Comparison of ENCODE assay signal across 1 cellular context in the genomic region with DNA sequence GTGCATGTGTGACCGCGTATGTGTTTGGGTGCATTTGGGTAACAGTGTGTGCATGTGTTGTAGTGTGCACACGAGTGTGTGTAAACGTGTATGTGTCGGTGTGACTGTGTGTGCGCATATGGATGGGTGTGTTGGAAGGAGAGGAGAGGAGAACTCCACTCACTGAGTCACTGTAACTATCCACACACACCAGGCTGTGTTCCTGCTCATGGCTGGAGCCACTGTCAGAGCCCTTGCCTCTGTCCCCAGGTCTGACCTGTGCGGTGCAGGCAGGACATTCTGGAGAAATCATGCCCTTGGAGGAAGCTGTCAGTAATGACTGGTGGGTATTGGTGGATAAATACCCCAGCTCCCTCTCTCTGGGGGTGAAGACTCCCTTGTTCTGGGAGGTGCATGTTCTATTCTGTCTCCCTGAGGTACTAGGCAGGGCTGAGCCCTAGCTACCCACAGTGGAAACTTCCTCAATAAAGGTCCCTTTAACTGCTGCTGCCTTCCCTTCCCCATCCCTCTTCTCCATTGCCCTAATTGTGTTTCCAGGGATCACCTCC.
TF ChIP-seq lines count a peak whose summit lies in the region.

No MANE protein-coding gene starts in this region.

TF ChIP-seq in GM23338, 12 proteins besides CTCF, POLR2A, EP300 and RAD21 (continued from another document):
- TF ChIP-seq, protein P1, sequence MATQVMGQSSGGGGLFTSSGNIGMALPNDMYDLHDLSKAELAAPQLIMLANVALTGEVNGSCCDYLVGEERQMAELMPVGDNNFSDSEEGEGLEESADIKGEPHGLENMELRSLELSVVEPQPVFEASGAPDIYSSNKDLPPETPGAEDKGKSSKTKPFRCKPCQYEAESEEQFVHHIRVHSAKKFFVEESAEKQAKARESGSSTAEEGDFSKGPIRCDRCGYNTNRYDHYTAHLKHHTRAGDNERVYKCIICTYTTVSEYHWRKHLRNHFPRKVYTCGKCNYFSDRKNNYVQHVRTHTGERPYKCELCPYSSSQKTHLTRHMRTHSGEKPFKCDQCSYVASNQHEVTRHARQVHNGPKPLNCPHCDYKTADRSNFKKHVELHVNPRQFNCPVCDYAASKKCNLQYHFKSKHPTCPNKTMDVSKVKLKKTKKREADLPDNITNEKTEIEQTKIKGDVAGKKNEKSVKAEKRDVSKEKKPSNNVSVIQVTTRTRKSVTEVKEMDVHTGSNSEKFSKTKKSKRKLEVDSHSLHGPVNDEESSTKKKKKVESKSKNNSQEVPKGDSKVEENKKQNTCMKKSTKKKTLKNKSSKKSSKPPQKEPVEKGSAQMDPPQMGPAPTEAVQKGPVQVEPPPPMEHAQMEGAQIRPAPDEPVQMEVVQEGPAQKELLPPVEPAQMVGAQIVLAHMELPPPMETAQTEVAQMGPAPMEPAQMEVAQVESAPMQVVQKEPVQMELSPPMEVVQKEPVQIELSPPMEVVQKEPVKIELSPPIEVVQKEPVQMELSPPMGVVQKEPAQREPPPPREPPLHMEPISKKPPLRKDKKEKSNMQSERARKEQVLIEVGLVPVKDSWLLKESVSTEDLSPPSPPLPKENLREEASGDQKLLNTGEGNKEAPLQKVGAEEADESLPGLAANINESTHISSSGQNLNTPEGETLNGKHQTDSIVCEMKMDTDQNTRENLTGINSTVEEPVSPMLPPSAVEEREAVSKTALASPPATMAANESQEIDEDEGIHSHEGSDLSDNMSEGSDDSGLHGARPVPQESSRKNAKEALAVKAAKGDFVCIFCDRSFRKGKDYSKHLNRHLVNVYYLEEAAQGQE (IDR thresholded peaks at IDR 0.05; ENCODE audit: unreplicated experiment): no peak
- TF ChIP-seq, protein P2, sequence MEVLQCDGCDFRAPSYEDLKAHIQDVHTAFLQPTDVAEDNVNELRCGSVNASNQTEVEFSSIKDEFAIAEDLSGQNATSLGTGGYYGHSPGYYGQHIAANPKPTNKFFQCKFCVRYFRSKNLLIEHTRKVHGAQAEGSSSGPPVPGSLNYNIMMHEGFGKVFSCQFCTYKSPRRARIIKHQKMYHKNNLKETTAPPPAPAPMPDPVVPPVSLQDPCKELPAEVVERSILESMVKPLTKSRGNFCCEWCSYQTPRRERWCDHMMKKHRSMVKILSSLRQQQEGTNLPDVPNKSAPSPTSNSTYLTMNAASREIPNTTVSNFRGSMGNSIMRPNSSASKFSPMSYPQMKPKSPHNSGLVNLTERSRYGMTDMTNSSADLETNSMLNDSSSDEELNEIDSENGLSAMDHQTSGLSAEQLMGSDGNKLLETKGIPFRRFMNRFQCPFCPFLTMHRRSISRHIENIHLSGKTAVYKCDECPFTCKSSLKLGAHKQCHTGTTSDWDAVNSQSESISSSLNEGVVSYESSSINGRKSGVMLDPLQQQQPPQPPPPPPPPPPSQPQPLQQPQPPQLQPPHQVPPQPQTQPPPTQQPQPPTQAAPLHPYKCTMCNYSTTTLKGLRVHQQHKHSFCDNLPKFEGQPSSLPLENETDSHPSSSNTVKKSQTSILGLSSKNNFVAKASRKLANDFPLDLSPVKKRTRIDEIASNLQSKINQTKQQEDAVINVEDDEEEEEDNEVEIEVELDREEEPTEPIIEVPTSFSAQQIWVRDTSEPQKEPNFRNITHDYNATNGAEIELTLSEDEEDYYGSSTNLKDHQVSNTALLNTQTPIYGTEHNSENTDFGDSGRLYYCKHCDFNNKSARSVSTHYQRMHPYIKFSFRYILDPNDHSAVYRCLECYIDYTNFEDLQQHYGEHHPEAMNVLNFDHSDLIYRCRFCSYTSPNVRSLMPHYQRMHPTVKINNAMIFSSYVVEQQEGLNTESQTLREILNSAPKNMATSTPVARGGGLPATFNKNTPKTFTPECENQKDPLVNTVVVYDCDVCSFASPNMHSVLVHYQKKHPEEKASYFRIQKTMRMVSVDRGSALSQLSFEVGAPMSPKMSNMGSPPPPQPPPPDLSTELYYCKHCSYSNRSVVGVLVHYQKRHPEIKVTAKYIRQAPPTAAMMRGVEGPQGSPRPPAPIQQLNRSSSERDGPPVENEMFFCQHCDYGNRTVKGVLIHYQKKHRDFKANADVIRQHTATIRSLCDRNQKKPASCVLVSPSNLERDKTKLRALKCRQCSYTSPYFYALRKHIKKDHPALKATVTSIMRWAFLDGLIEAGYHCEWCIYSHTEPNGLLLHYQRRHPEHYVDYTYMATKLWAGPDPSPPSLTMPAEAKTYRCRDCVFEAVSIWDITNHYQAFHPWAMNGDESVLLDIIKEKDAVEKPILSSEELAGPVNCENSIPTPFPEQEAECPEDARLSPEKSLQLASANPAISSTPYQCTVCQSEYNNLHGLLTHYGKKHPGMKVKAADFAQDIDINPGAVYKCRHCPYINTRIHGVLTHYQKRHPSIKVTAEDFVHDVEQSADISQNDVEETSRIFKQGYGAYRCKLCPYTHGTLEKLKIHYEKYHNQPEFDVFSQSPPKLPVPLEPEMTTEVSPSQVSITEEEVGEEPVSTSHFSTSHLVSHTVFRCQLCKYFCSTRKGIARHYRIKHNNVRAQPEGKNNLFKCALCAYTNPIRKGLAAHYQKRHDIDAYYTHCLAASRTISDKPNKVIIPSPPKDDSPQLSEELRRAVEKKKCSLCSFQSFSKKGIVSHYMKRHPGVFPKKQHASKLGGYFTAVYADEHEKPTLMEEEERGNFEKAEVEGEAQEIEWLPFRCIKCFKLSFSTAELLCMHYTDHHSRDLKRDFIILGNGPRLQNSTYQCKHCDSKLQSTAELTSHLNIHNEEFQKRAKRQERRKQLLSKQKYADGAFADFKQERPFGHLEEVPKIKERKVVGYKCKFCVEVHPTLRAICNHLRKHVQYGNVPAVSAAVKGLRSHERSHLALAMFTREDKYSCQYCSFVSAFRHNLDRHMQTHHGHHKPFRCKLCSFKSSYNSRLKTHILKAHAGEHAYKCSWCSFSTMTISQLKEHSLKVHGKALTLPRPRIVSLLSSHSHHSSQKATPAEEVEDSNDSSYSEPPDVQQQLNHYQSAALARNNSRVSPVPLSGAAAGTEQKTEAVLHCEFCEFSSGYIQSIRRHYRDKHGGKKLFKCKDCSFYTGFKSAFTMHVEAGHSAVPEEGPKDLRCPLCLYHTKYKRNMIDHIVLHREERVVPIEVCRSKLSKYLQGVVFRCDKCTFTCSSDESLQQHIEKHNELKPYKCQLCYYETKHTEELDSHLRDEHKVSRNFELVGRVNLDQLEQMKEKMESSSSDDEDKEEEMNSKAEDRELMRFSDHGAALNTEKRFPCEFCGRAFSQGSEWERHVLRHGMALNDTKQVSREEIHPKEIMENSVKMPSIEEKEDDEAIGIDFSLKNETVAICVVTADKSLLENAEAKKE (CRISPR knock-in tag; IDR thresholded peaks at IDR 0.05): no peak
- TF ChIP-seq EZH2phosphoT487 (IDR thresholded peaks at IDR 0.05; ENCODE audit: unreplicated experiment) (no peak), POLR2AphosphoS5 (IDR thresholded peaks at IDR 0.05; ENCODE audit: low read depth) (no peak)
